23 cellular contexts compared by ENCODE assay signal in the genomic region with DNA sequence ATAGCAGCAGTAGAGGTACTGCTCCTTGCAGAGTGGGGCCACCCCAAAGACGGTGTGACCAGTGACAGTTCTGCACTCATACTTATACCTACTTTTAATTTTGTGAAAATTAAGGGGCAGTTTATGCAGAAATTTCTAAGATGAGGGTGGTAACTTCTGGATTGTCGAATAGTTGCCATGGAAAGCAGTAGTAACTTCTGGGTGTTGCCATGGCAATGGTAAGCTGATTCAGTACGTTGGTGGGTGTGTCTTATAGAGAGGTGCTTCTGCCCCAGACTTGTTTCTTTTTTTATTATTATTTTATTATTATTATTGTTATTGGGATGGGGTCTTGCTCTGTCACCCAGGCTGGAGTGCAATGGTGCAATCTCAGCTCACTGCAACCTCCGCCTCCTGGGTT.
"Had no signal": no experiment of that assay in that cellular context is flagged by ENCODE, and none has a peak within 500 bp of the region (broad histone marks: within the 10 kb centered on the region; RNA-seq: fewer than 3 reads in every experiment).

No MANE protein-coding gene starts in this region.

- ATAC-seq: gastrocnemius medialis; heart right ventricle; left cardiac atrium; left lung; left ventricle myocardium superior; lower lobe of right lung; naive thymus-derived CD4-positive, alpha-beta T cell had no signal

- H3K36me3 Mint-ChIP-seq: naive thymus-derived CD4-positive, alpha-beta T cell had no signal

- H3K36me3 ChIP-seq: esophagus muscularis mucosa, gastrocnemius medialis, heart right ventricle, left lung, lower lobe of right lung had no signal

- H3K4me1 ChIP-seq: esophagus muscularis mucosa, gastrocnemius medialis, heart right ventricle, left lung, lower lobe of right lung had no signal

- DNase-seq: dermis blood vessel endothelial cell; dorsolateral prefrontal cortex; effector CD4-positive, alpha-beta T cell; effector memory CD4-positive, alpha-beta T cell; foreskin fibroblast; foreskin melanocyte; gastrocnemius medialis; glutamatergic neuron; heart right ventricle; hippocampal formation; left cardiac atrium; left lung; left ventricle myocardium superior; lower lobe of right lung; mesenchymal stem cell; midbrain; naive thymus-derived CD4-positive, alpha-beta T cell had no signal

- H3K27ac ChIP-seq: coronary artery, dorsolateral prefrontal cortex, esophagus muscularis mucosa, gastrocnemius medialis, heart right ventricle, left lung, lower lobe of right lung had no signal

- H3K4me3 Mint-ChIP-seq: naive thymus-derived CD4-positive, alpha-beta T cell had no signal

- H3K4me1 Mint-ChIP-seq: naive thymus-derived CD4-positive, alpha-beta T cell had no signal

- H3K4me3 ChIP-seq: coronary artery, dorsolateral prefrontal cortex, esophagus muscularis mucosa, gastrocnemius medialis, heart right ventricle, left lung, lower lobe of right lung had no signal

- H3K27me3 ChIP-seq: esophagus muscularis mucosa, gastrocnemius medialis, left lung had no signal

- FAIRE-seq: colon, endothelial cell of umbilical vein, islet of Langerhans, keratinocyte had no signal

- H3K27ac Mint-ChIP-seq: naive thymus-derived CD4-positive, alpha-beta T cell had no signal

- H3K9me3 ChIP-seq: esophagus muscularis mucosa, gastrocnemius medialis, heart right ventricle, left lung, lower lobe of right lung had no signal
